Comparison of ENCODE assay signal across 8 cellular contexts in the genomic region with DNA sequence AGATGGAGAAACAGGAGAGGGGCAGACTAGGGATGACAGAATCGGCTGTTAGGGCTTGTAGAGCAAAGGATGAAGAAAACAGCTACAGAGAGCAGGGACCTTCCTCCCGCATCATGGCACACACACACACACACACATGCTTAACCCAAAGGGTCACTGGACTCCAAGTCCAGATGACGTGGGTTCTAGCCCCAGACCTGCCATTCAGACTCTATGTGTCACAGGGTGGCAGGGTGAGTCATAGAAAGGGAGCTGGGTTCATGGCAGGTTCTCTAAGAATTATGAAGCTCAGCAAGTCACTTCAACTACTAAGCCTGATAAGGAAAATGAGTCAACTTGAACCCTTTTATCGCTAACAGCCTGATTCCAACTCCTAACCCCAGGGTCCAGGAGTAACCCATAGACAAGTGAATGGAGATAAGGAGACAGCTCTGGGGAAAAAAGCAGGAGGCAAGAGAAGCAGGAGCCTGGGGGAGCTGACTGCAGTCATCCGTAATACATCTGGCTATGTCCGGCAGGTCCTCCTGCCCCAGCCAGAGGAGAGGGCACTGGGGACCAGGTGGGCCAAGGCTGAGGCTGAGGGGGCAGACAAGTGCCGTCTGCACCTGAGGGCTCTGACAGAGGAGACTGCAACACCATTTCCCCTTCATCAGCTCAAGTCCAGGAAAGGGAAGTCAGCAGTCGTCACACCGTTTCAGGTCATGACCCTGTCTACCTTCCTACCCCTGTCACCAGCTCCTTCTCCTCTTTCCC. TPM values are rescaled to one million over a fixed set of nuclear protein-coding genes. Genes with fewer than 3 reads are reported as not detected.
DNase-seq lines count a peak whose midpoint lies in the region; ATAC-seq and TF ChIP-seq lines count a peak whose summit lies in the region.

No MANE protein-coding gene starts in this region.

- ATAC-seq in heart left ventricle (no peak), Right ventricle myocardium superior (ENCODE audit: poor library complexity) (no peak), heart right ventricle (peak in 1 of 8 donors; percentile 13), GM21515 (IDR thresholded peaks at IDR 0.05; ENCODE audit: unreplicated experiment) (no peak)
- peak; percentile 78 to 85 for ATAC-seq in activated T-cell treated with anti-CD3 and anti-CD28 coated beads, Interleukin-2, amount 50 U/mL, for 72 hours (replicated peaks in 1 of 2)

- H3K27ac ChIP-seq in heart left ventricle (peak overlapping the region in 7 of 12 donors; percentile 13 to 79 (median 58)), heart right ventricle (peak overlapping the region in 7 of 10 donors; percentile 33 to 100 (median 49))

- H3K9me3 Mint-ChIP-seq in activated T-cell treated with anti-CD3 and anti-CD28 coated beads, Interleukin-2, amount 50 U/mL, for 72 hours, result no peaks in the 10 kb centered on the region

- TF ChIP-seq POLR2A in heart left ventricle (IDR thresholded peaks at IDR 0.05), result no peak

- H3K4me1 ChIP-seq in heart left ventricle (peaks cover 4 to 58% (median 44%) of the 10 kb centered on the region in 12 donors), heart right ventricle (peaks cover 6 to 68% (median 47%) of the 10 kb centered on the region in 9 donors)

- no peaks in the 10 kb centered on the region for H3K36me3 ChIP-seq in heart left ventricle
- H3K36me3 ChIP-seq in heart right ventricle, result no peaks in the 10 kb centered on the region

- H3K4me3 Mint-ChIP-seq in activated T-cell treated with anti-CD3 and anti-CD28 coated beads, Interleukin-2, amount 50 U/mL, for 72 hours, result peak overlapping the region; percentile 38 to 82

- TF ChIP-seq CTCF in heart left ventricle (IDR thresholded peaks at IDR 0.05), result no peak
- TF ChIP-seq CTCF in heart right ventricle (IDR thresholded peaks at IDR 0.05), result no peak

- DNase-seq in heart left ventricle (peak in 1 of 5 donors; percentile 33), Right ventricle myocardium superior (no peak), heart right ventricle (no peak), NCI-H1436 (lab: John Stamatoyannopoulos, UW) (no peak), D341Med (ENCODE audit: low spot score) (no peak)
- peak; percentile 71 to 73 for DNase-seq in activated T-cell treated with anti-CD3 and anti-CD28 coated beads, Interleukin-2, amount 50 U/mL, for 72 hours
- DNase-seq in stimulated activated naive CD4-positive, alpha-beta T cell treated with Interleukin-2 at 50 U/mL for 16 hours (lab: John Stamatoyannopoulos, UW), result peak; percentile 33

- peaks cover 6% of the 10 kb centered on the region for H3K27me3 Mint-ChIP-seq in activated T-cell treated with anti-CD3 and anti-CD28 coated beads, Interleukin-2, amount 50 U/mL, for 72 hours (ENCODE audit: low read depth)

- peaks cover 53% of the 10 kb centered on the region for H3K4me1 Mint-ChIP-seq in activated T-cell treated with anti-CD3 and anti-CD28 coated beads, Interleukin-2, amount 50 U/mL, for 72 hours (ENCODE audit: low read depth)

- H3K9me3 ChIP-seq in heart left ventricle (no peaks in the 10 kb centered on the region), heart right ventricle (no peaks in the 10 kb centered on the region)

- intact Hi-C loops in heart left ventricle (cut with DNase I), result loop anchor here in 1 of 10 donors (10.0 kb wide), 1 partner anchor 209 kb away; a partner anchor contains a TSS
- intact Hi-C loops in Right ventricle myocardium superior (cut with DNase I), result no loop called here
- intact Hi-C loops in heart right ventricle (cut with DNase I), result no loop called here

- H3K27ac Mint-ChIP-seq in activated T-cell treated with anti-CD3 and anti-CD28 coated beads, Interleukin-2, amount 50 U/mL, for 72 hours, result peak overlapping the region; percentile 89

- H3K4me3 ChIP-seq in heart left ventricle (no peak overlapping the region), heart right ventricle (no peak overlapping the region)

- H3K36me3 Mint-ChIP-seq in activated T-cell treated with anti-CD3 and anti-CD28 coated beads, Interleukin-2, amount 50 U/mL, for 72 hours (ENCODE audit: insufficient read depth in 2 of 2), result peaks cover 1 to 5% of the 10 kb centered on the region in 2 donors

- 62 to 72% (median 68%) methylated on average over 9 of the region's 9 CpGs for WGBS in heart left ventricle, 4 donors
- 58 to 63% methylated on average over 9 of the region's 9 CpGs for WGBS in heart right ventricle, 2 donors

- H3K27me3 ChIP-seq in heart left ventricle (no peaks in the 10 kb centered on the region), heart right ventricle (no peaks in the 10 kb centered on the region)

RNA-seq across cellular contexts. Expression of a gene that starts 3.6 kb away (rescaled TPM):
- 100 to 1,000 TPM in 2 of 9 donors, 10 to 100 TPM in 7; 37.2 to 141 (median 54.2) TPM for total RNA-seq in heart left ventricle
- 10 to 100 TPM; 23.7 to 91.8 TPM for polyA plus RNA-seq in heart left ventricle
- 47.9 TPM for total RNA-seq in Right ventricle myocardium superior
- total RNA-seq in activated T-cell treated with anti-CD3 and anti-CD28 coated beads, Interleukin-2, amount 50 U/mL, for 72 hours, result 10 to 100 TPM; 48.4 to 52.1 TPM
- total RNA-seq in heart right ventricle, result 100 to 1,000 TPM in 1 of 10 donors, 10 to 100 TPM in 9; 29.4 to 100 (median 39.2) TPM
- 10 to 100 TPM; 34.4 to 75.7 TPM for polyA plus RNA-seq in heart right ventricle

RNA-seq across cellular contexts. Expression of a gene that starts 29.9 kb away (rescaled TPM):
- total RNA-seq in heart left ventricle (1 to 10 TPM in 1 of 9 donors, under 1 TPM in 4, not detected in 4; 0.35 to 3.9 (median 0.55) TPM), Right ventricle myocardium superior (not detected), heart right ventricle (1 to 10 TPM in 1 of 10 donors, under 1 TPM in 5, not detected in 4; 0.17 to 1.1 (median 0.49) TPM)
- polyA plus RNA-seq in heart left ventricle (under 1 TPM; 0.11 to 0.15 TPM), heart right ventricle (under 1 TPM; 0.15 to 0.23 TPM)
- total RNA-seq in activated T-cell treated with anti-CD3 and anti-CD28 coated beads, Interleukin-2, amount 50 U/mL, for 72 hours, result under 1 TPM; 0.29 to 0.67 TPM

RNA-seq across cellular contexts. Expression of a gene that starts 35.0 kb away (rescaled TPM):
- total RNA-seq in heart left ventricle (1 to 10 TPM in 1 of 9 donors, under 1 TPM in 2, not detected in 6; 0.16 to 2.8 (median 0.43) TPM), Right ventricle myocardium superior (0.22 TPM), heart right ventricle (1 to 10 TPM in 2 of 10 donors, under 1 TPM in 3, not detected in 5; 0.13 to 1.9 (median 0.81) TPM)
- polyA plus RNA-seq in heart left ventricle (under 1 TPM; 0.11 to 0.33 TPM), heart right ventricle (1 to 10 TPM; 1.1 to 1.6 TPM)
- not detected for total RNA-seq in activated T-cell treated with anti-CD3 and anti-CD28 coated beads, Interleukin-2, amount 50 U/mL, for 72 hours

RNA-seq across cellular contexts. Expression of a gene that starts 38.5 kb away (rescaled TPM):
- 10 to 100 TPM; 16.0 to 83.4 (median 26.2) TPM for total RNA-seq in heart left ventricle
- 10 to 100 TPM; 22.8 to 41.8 TPM for polyA plus RNA-seq in heart left ventricle
- 23.2 TPM for total RNA-seq in Right ventricle myocardium superior
- 1 to 10 TPM; 1.3 to 1.9 TPM for total RNA-seq in activated T-cell treated with anti-CD3 and anti-CD28 coated beads, Interleukin-2, amount 50 U/mL, for 72 hours
- 10 to 100 TPM; 14.1 to 49.1 (median 20.8) TPM for total RNA-seq in heart right ventricle
- 10 to 100 TPM; 37.5 to 38.3 TPM for polyA plus RNA-seq in heart right ventricle

Comparison
In these comparisons a context has a peak if more than half of its experiments do, and no peak if none do; other contexts are left out.
1. ATAC-seq: peak in activated T-cell treated with anti-CD3 and anti-CD28 coated beads, Interleukin-2, amount 50 U/mL, for 72 hours (2 of 2); none in heart left ventricle (0 of 4), Right ventricle myocardium superior (single experiment) and GM21515 (single experiment).
2. DNase-seq: peak in activated T-cell treated with anti-CD3 and anti-CD28 coated beads, Interleukin-2, amount 50 U/mL, for 72 hours (2 of 2) and stimulated activated naive CD4-positive, alpha-beta T cell treated with Interleukin-2 at 50 U/mL for 16 hours (single experiment); none in Right ventricle myocardium superior (single experiment), heart right ventricle (0 of 2), NCI-H1436 (single experiment) and D341Med (single experiment).